In genomic region chr2:197239434-197239833, GRCh38 we compare ENCODE assay signal across 8 cellular contexts.
A peak's percentile ranks its signal among the peaks of the same experiment; 100 is the strongest.
DNase-seq lines count a peak whose midpoint lies in the region; ATAC-seq and TF ChIP-seq lines count a peak whose summit lies in the region.

No MANE protein-coding gene starts in this region.

- H3K9me3 Mint-ChIP-seq in central memory CD8-positive, alpha-beta T cell: no peaks in the 10 kb centered on the region

- no peaks in the 10 kb centered on the region for H3K27me3 Mint-ChIP-seq in central memory CD8-positive, alpha-beta T cell

- WGBS in tibial nerve, 2 donors: 61 to 74% methylated on average over 2 of the region's 2 CpGs

- DNase-seq in GM03348 (ENCODE audit: low spot score) (peak; percentile 7), GM20000 (ENCODE audit: low spot score) (peak; percentile 49), NCI-H524 (lab: John Stamatoyannopoulos, UW) (no peak), Ammon's horn (ENCODE audit: low spot score) (no peak), HAP-1 (ENCODE audit: low spot score in 2 of 2) (no peak), tibial nerve (ENCODE audit: low spot score in 2 of 2) (no peak)
- DNase-seq in central memory CD8-positive, alpha-beta T cell (ENCODE audit: low spot score in 2 of 2): no peak

- H3K9me3 ChIP-seq in HAP-1 (no peaks in the 10 kb centered on the region), tibial nerve (no peaks in the 10 kb centered on the region)

- peak; percentile 70 for ATAC-seq in HG03521 (IDR thresholded peaks at IDR 0.05; ENCODE audit: unreplicated experiment)
- peak; percentile 44 for ATAC-seq in central memory CD8-positive, alpha-beta T cell (replicated peaks; ENCODE audit: extremely low read depth, poor library complexity, severe bottlenecking)

- peak overlapping the region; percentile 78 for H3K4me3 Mint-ChIP-seq in central memory CD8-positive, alpha-beta T cell

- no peak for TF ChIP-seq CTCF in GM20000 (IDR thresholded peaks at IDR 0.05; ENCODE audit: extremely low read depth, missing control alignments)
- no peak for TF ChIP-seq CTCF in tibial nerve (IDR thresholded peaks at IDR 0.05)

- H3K4me1 ChIP-seq in HAP-1 (no peaks in the 10 kb centered on the region), tibial nerve (peaks cover 0 to 60% (median 32%) of the 10 kb centered on the region in 4 donors)

- no peak for TF ChIP-seq POLR2A in tibial nerve (IDR thresholded peaks at IDR 0.05)

- H3K4me3 ChIP-seq in HAP-1 (no peak overlapping the region), tibial nerve (no peak overlapping the region)

- peaks cover 16% of the 10 kb centered on the region for H3K36me3 Mint-ChIP-seq in central memory CD8-positive, alpha-beta T cell (ENCODE audit: insufficient read depth)

- peaks cover 76% of the 10 kb centered on the region for H3K4me1 Mint-ChIP-seq in central memory CD8-positive, alpha-beta T cell

- H3K36me3 ChIP-seq in HAP-1 (replicated peaks) (no peaks in the 10 kb centered on the region), tibial nerve (peaks cover 0 to 7% (median 0%) of the 10 kb centered on the region in 3 donors)

- peak overlapping the region in 2 of 4 donors; percentile 34 to 57 for H3K27ac ChIP-seq in tibial nerve

- H3K27ac Mint-ChIP-seq in central memory CD8-positive, alpha-beta T cell (ENCODE audit: low read depth): peak overlapping the region; percentile 79

- TF ChIP-seq EP300 in tibial nerve (IDR thresholded peaks at IDR 0.05): no peak

- no peaks in the 10 kb centered on the region for H3K27me3 ChIP-seq in HAP-1 (ENCODE audit: low read depth)
- no peaks in the 10 kb centered on the region for H3K27me3 ChIP-seq in tibial nerve

- in situ Hi-C loops in HAP-1 (cut with MboI; ENCODE audit: low sequenced_read_pairs): no loop called here

Comparison
In these comparisons a context has a peak if more than half of its experiments do, and no peak if none do; other contexts are left out.
1. DNase-seq: peak in GM03348 (single experiment) and GM20000 (single experiment); none in central memory CD8-positive, alpha-beta T cell (0 of 2), NCI-H524 (0 of 2), Ammon's horn (single experiment), HAP-1 (0 of 2) and tibial nerve (0 of 2).